In the genomic region with DNA sequence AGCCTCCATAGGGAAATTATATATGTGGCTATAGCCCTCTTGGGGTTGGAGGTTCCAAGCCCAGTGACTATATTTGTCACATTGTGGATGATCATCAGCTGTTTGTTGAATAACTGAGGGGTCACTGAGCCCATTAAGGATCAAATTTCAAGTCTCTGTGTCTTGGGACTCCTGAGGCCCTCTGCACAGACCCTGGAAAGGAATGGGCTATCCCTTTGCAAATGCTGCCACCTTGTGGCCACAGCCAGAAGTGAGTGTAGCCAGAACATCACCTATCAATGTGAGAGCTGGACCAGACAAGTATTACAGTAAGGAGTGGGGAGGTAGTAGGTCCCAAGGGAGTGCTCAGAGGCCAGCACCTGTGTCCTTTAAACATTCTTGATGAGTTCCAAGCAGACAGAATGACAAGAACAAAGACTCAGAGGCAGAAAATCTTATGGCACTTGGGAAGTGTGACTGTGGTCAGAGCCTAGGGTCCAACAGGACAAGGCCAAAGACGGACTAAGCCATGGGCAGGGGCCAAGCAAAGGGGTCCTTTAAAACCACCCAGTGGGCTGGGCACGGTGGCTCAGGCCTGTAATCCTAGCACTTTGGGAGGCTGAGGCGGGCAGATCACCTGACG, we compare ENCODE assay signal across 1 cellular context.
TF ChIP-seq lines count a peak whose summit lies in the region.

No MANE protein-coding gene starts in this region.

TF ChIP-seq in K562, 482 proteins besides CTCF, POLR2A, EP300 and RAD21 (continued from another document):
- TF ChIP-seq TSHZ1 (CRISPR knock-in tag; IDR thresholded peaks at IDR 0.05): no peak
